20 cellular contexts compared by ENCODE assay signal in the genomic region with DNA sequence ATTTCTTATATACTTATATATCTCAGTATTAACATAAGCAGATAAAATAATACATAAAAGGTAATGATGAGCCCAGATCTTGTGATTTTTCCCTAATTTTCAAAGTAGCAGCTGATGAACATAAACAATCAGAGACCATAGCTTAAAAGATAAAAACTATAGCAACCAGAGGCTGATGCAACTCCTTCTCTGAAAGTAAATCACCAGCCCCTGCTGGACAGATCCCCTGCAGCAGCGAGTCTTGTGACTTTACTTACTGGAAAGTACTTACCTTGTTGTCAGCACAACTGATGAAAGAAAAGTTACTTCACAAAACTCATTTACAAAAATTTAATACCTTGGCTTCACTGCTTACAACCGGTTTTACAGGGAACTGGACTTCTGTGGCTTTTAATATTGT.
"Had no signal": no experiment of that assay in that cellular context is flagged by ENCODE, and none has a peak within 500 bp of the region (broad histone marks: within the 10 kb centered on the region; RNA-seq: fewer than 3 reads in every experiment).

No MANE protein-coding gene starts in this region.

- DNase-seq: activated CD4-positive, alpha-beta T cell treated with anti-CD3 and anti-CD28 coated beads for 48 hours; activated CD4-positive, CD25-positive, alpha-beta regulatory T cell; activated CD8-positive, alpha-beta T cell treated with anti-CD3 and anti-CD28 coated beads for 36 hours; activated effector memory CD4-positive, alpha-beta T cell treated with Interleukin-2 at 50 U/mL for 16 hours; activated naive CD4-positive, alpha-beta T cell treated with anti-CD3 and anti-CD28 coated beads, Interleukin-2, amount 50 U/mL, for 16 hours; activated T-cell treated with anti-CD3 and anti-CD28 coated beads, Interleukin-2, amount 50 U/mL, for 4 hours; effector memory CD8-positive, alpha-beta T cell; heart right ventricle; kidney glomerular epithelial cell; left ventricle myocardium superior; naive B cell; ovary; spleen; stimulated activated CD4-positive, alpha-beta T cell treated with anti-CD3 and anti-CD28 coated beads, Interleukin-4, amount 100 ng/mL, for 4 hours; stimulated activated naive B cell treated with anti-CD40 and anti-IgM and Interleukin-4, amounts not matched to agents 10 μg/mL and 1 μg/mL and 100 μg/mL, for 72 hours; T-cell; thyroid gland had no signal

- H3K27ac ChIP-seq: gastroesophageal sphincter, heart right ventricle, neural progenitor cell, ovary, SK-N-MC, spleen, thyroid gland had no signal

- H3K4me1 Mint-ChIP-seq: naive B cell, neural progenitor cell had no signal

- H3K4me1 ChIP-seq: gastroesophageal sphincter, heart right ventricle, spleen had no signal

- H3K4me3 ChIP-seq: gastroesophageal sphincter, heart right ventricle, neural progenitor cell, ovary, SK-N-MC, spleen, thyroid gland had no signal

- H3K9me3 ChIP-seq: gastroesophageal sphincter, heart right ventricle, ovary, spleen, thyroid gland had no signal

- H3K4me3 Mint-ChIP-seq: activated CD8-positive, alpha-beta T cell treated with anti-CD3 and anti-CD28 coated beads for 36 hours; activated T-cell treated with anti-CD3 and anti-CD28 coated beads, Interleukin-2, amount 50 U/mL, for 4 hours; effector memory CD8-positive, alpha-beta T cell; naive B cell; neural progenitor cell; stimulated activated naive B cell treated with anti-CD40 and anti-IgM and Interleukin-4, amounts not matched to agents 10 μg/mL and 1 μg/mL and 100 μg/mL, for 72 hours; T-cell had no signal

- H2AFZ ChIP-seq: neural progenitor cell had no signal

- H3K27me3 ChIP-seq: gastroesophageal sphincter, heart right ventricle, neural progenitor cell, ovary, spleen, thyroid gland had no signal

- H3K9ac ChIP-seq: neural progenitor cell had no signal

- ATAC-seq: activated CD8-positive, alpha-beta T cell treated with anti-CD3 and anti-CD28 coated beads for 36 hours; activated T-cell treated with anti-CD3 and anti-CD28 coated beads, Interleukin-2, amount 50 U/mL, for 4 hours; effector memory CD8-positive, alpha-beta T cell; gastroesophageal sphincter; heart right ventricle; left ventricle myocardium superior; stimulated activated naive B cell treated with anti-CD40 and anti-IgM and Interleukin-4, amounts not matched to agents 10 μg/mL and 1 μg/mL and 100 μg/mL, for 72 hours; T-cell had no signal

- H3K9me3 Mint-ChIP-seq: activated CD8-positive, alpha-beta T cell treated with anti-CD3 and anti-CD28 coated beads for 36 hours; activated T-cell treated with anti-CD3 and anti-CD28 coated beads, Interleukin-2, amount 50 U/mL, for 4 hours; effector memory CD8-positive, alpha-beta T cell; naive B cell; neural progenitor cell; stimulated activated naive B cell treated with anti-CD40 and anti-IgM and Interleukin-4, amounts not matched to agents 10 μg/mL and 1 μg/mL and 100 μg/mL, for 72 hours; T-cell had no signal

- H3K27ac Mint-ChIP-seq: activated CD8-positive, alpha-beta T cell treated with anti-CD3 and anti-CD28 coated beads for 36 hours; neural progenitor cell; stimulated activated naive B cell treated with anti-CD40 and anti-IgM and Interleukin-4, amounts not matched to agents 10 μg/mL and 1 μg/mL and 100 μg/mL, for 72 hours had no signal

- H3K36me3 ChIP-seq: ovary had no signal

- H3K27me3 Mint-ChIP-seq: activated CD8-positive, alpha-beta T cell treated with anti-CD3 and anti-CD28 coated beads for 36 hours; effector memory CD8-positive, alpha-beta T cell; naive B cell; stimulated activated naive B cell treated with anti-CD40 and anti-IgM and Interleukin-4, amounts not matched to agents 10 μg/mL and 1 μg/mL and 100 μg/mL, for 72 hours; T-cell had no signal

- H3K4me2 ChIP-seq: neural progenitor cell had no signal
